In genomic region chr20:17909745-17910345, GRCh38 we compare ENCODE assay signal across 19 cellular contexts. TPM values are rescaled to one million over a fixed set of nuclear protein-coding genes. Genes with fewer than 3 reads are reported as not detected.
DNase-seq lines count a peak whose midpoint lies in the region; ATAC-seq, FAIRE-seq and TF ChIP-seq lines count a peak whose summit lies in the region.
"Had no signal": no experiment of that assay in that cellular context is flagged by ENCODE, and none has a peak within 500 bp of the region (broad histone marks: within the 10 kb centered on the region; RNA-seq: fewer than 3 reads in every experiment).

No MANE protein-coding gene starts in this region.

- no peaks in the 10 kb centered on the region for H3K9me2 ChIP-seq in DOHH2 (replicated peaks; ENCODE audit: control insufficient read depth, low read length)

- DNase-seq in left lobe of liver (ENCODE audit: low spot score) (peak; percentile 41), gastrocnemius medialis (no peak), lower leg skin (ENCODE audit: low spot score in 2 of 2) (no peak)
- DNase-seq in activated T-cell treated with anti-CD3 and anti-CD28 coated beads, Interleukin-2, amount 50 U/mL, for 1 hour = no peak
- DNase-seq: activated effector memory CD4-positive, alpha-beta T cell treated with Interleukin-2 at 50 U/mL for 16 hours; aorta; CD8-positive, alpha-beta memory T cell; EL; H9; NCI-H2107; nephron progenitor cell; stimulated activated CD4-positive, alpha-beta T cell treated with anti-CD3 and anti-CD28 coated beads, Interleukin-4, amount 100 ng/mL, for 24 hours; T-cell had no signal

- no peaks in the 10 kb centered on the region for H4K20me1 ChIP-seq in DOHH2 (ENCODE audit: control insufficient read depth, insufficient read depth, low read depth, low read length)

- H3K4me2 ChIP-seq in DOHH2 (ENCODE audit: low read length) = peak overlapping the region; percentile 42

- H3K36me3 ChIP-seq in DOHH2 (ENCODE audit: control insufficient read depth, low read length) = no peaks in the 10 kb centered on the region
- H3K36me3 ChIP-seq in gastrocnemius medialis = no peaks in the 10 kb centered on the region

- WGBS in lower leg skin, 2 donors = 54 to 68% methylated on average over 5 of the region's 5 CpGs

- TF ChIP-seq POLR2A in gastrocnemius medialis (IDR thresholded peaks at IDR 0.05) = no peak
- TF ChIP-seq POLR2A in lower leg skin (IDR thresholded peaks at IDR 0.05) = no peak

- intact Hi-C loops in gastrocnemius medialis (cut with DNase I; ENCODE audit: low total_unique reads) (no loop called here), lower leg skin (cut with DNase I; ENCODE audit: low total_unique reads) (no loop called here)

- H3K4me3 ChIP-seq in DOHH2 (ENCODE audit: low read length) (no peak overlapping the region), gastrocnemius medialis (no peak overlapping the region), lower leg skin (ENCODE audit: low read depth, poor library complexity, severe bottlenecking) (no peak overlapping the region)
- H3K4me3 ChIP-seq: lung had no signal

- in situ Hi-C loops in gastrocnemius medialis (cut with MboI; ENCODE audit: low sequenced_read_pairs in 4 of 4) = loop anchor here in 3 of 4 donors (10.0 to 25.0 kb wide), 3 partner anchors 375 to 405 kb away; partner anchors contain the start of gene BFSP1 (in 1 of the 3)

- peak overlapping the region; percentile 66 for H3K27ac ChIP-seq in DOHH2 (ENCODE audit: low read depth, low read length)
- peak overlapping the region; percentile 40 to 69 (median 56) for H3K27ac ChIP-seq in gastrocnemius medialis

- H3K27me3 ChIP-seq in DOHH2 (ENCODE audit: control insufficient read depth, low read length) (no peaks in the 10 kb centered on the region), gastrocnemius medialis (no peaks in the 10 kb centered on the region)

- no peaks in the 10 kb centered on the region for H3K9me3 ChIP-seq in DOHH2 (ENCODE audit: control insufficient read depth, insufficient read depth, low read length)
- H3K9me3 ChIP-seq in gastrocnemius medialis = no peaks in the 10 kb centered on the region

- H3F3A ChIP-seq in DOHH2 (ENCODE audit: control insufficient read depth, insufficient read depth) = peaks cover 5% of the 10 kb centered on the region

- TF ChIP-seq CTCF in DOHH2 (IDR thresholded peaks at IDR 0.05; ENCODE audit: low read depth, low read length, poor library complexity, severe bottlenecking) (no peak), gastrocnemius medialis (IDR thresholded peaks at IDR 0.05 in 4 of 5, conservative IDR thresholded peaks at IDR 0.05 in 1 of 5) (no peak), lower leg skin (IDR thresholded peaks at IDR 0.05) (no peak)

- H3K4me1 ChIP-seq in DOHH2 (ENCODE audit: control insufficient read depth, low read length) (peaks cover 57% of the 10 kb centered on the region), gastrocnemius medialis (peaks cover 8 to 19% of the 10 kb centered on the region in 2 donors)

- H3K79me2 ChIP-seq in DOHH2 (ENCODE audit: control insufficient read depth, low read length) = no peaks in the 10 kb centered on the region

- peak; percentile 4 for FAIRE-seq in endometrium (lab: Jason Lieb, UNC)
- FAIRE-seq: HTR-8/SVneo had no signal

- ATAC-seq in left lobe of liver (peak; percentile 18), gastrocnemius medialis (no peak), GM21528 (IDR thresholded peaks at IDR 0.05; ENCODE audit: low FRiP score, unreplicated experiment) (no peak), GM19397 (IDR thresholded peaks at IDR 0.05; ENCODE audit: unreplicated experiment) (no peak)
- ATAC-seq: T-cell had no signal

RNA-seq across cellular contexts. Expression of gene SNX5, which starts 58.7 kb away (rescaled TPM):
- 29.2 TPM for total RNA-seq in left lobe of liver
- total RNA-seq in gastrocnemius medialis = 10 to 100 TPM; 49.8 to 88.8 (median 60.9) TPM
- total RNA-seq in lower leg skin = 10 to 100 TPM; 44.6 to 70.7 (median 66.0) TPM

RNA-seq across cellular contexts. Expression of gene MGME1, which starts 59.0 kb away (rescaled TPM):
- total RNA-seq in left lobe of liver (5.7 TPM), gastrocnemius medialis (1 to 10 TPM; 5.2 to 9.1 (median 7.2) TPM), lower leg skin (10 to 100 TPM; 21.9 to 36.3 (median 33.5) TPM)
